8 cellular contexts compared by ENCODE assay signal in the genomic region with DNA sequence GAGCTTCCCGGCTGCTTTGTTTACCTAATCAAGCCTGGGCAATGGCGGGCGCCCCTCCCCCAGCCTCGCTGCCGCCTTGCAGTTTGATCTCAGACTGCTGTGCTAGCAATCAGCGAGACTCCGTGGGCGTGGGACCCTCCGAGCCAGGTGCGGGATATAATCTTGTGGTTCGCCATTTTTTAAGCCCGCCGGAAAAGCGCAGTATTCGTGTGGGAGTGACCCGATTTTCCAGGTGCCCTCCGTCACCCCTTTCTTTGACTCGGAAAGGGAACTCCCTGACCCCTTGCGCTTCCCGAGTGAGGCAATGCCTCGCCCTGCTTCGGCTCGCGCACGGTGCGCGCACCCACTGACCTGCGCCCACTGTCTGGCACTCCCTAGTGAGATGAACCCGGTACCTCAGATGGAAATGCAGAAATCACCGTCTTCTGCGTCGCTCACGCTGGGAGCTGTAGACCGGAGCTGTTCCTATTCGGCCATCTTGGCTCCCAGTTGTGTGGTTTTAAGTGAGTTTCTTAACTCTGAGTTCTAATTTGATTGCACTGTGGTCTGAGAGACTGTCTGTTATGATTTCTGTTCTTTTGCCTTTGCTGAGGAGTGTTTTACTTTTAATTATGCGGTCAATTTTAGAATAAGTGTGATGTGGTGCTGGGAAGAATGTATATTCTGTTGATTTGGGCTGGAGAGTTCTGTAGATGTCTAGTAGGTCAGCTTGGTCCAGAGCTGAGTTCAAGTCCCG.
DNase-seq lines count a peak whose midpoint lies in the region; ATAC-seq and TF ChIP-seq lines count a peak whose summit lies in the region.
"Not testable (repeated sequence)": the region's sequence is repeated elsewhere in the genome, so short reads cannot be mapped to it uniquely, and the experiment has no call there.

No MANE protein-coding gene starts in this region.

- H3K36me3 Mint-ChIP-seq in T-helper 17 cell (ENCODE audit: low read depth); activated T-cell treated with anti-CD3 and anti-CD28 coated beads, Interleukin-2, amount 50 U/mL, for 24 hours (ENCODE audit: low read depth); type B pancreatic cell: not testable (repeated sequence)
- peaks cover 23% of the 10 kb centered on the region for H3K36me3 Mint-ChIP-seq in neural crest cell (ENCODE audit: low read depth)

- H3K4me3 Mint-ChIP-seq in T-helper 17 cell = not testable (repeated sequence)
- H3K4me3 Mint-ChIP-seq in activated T-cell treated with anti-CD3 and anti-CD28 coated beads, Interleukin-2, amount 50 U/mL, for 24 hours = peak overlapping the region; percentile 13
- H3K4me3 Mint-ChIP-seq in neural crest cell = peak overlapping the region; percentile 95
- peak overlapping the region; percentile 91 for H3K4me3 Mint-ChIP-seq in type B pancreatic cell

- H3K4me1 Mint-ChIP-seq in T-helper 17 cell; activated T-cell treated with anti-CD3 and anti-CD28 coated beads, Interleukin-2, amount 50 U/mL, for 24 hours (ENCODE audit: low read depth); type B pancreatic cell (ENCODE audit: unreplicated experiment): not testable (repeated sequence)
- H3K4me1 Mint-ChIP-seq in neural crest cell = peaks cover 14% of the 10 kb centered on the region

- H3K9ac ChIP-seq in ES-I3 (ENCODE audit: low read depth, low read length) = peak overlapping the region; percentile 66

- not testable (repeated sequence) for H3K27me3 ChIP-seq in ectodermal cell (ENCODE audit: control insufficient read depth, insufficient read depth, low read length, poor library complexity, severe bottlenecking); iPS DF 6.9 (ENCODE audit: control insufficient read depth, insufficient read depth, low read length)

- TF ChIP-seq CTCF in LNCaP clone FGC (IDR thresholded peaks at IDR 0.05; ENCODE audit: control insufficient read depth, extremely low read depth, insufficient read depth); neural crest cell (conservative IDR thresholded peaks at IDR 0.05); type B pancreatic cell (conservative IDR thresholded peaks at IDR 0.05): not testable (repeated sequence)

- not testable (repeated sequence) for H3K4me1 ChIP-seq in ES-I3 (ENCODE audit: insufficient read depth, low read length); ectodermal cell (ENCODE audit: control insufficient read depth, insufficient read depth, low read length); iPS DF 6.9 (ENCODE audit: control insufficient read depth, insufficient read depth, low read length)

- H3K27ac Mint-ChIP-seq in T-helper 17 cell (peak overlapping the region; percentile 2), neural crest cell (ENCODE audit: unreplicated experiment) (peak overlapping the region; percentile 99), type B pancreatic cell (peak overlapping the region; percentile 81)
- H3K27ac Mint-ChIP-seq in activated T-cell treated with anti-CD3 and anti-CD28 coated beads, Interleukin-2, amount 50 U/mL, for 24 hours = not testable (repeated sequence)

- not testable (repeated sequence) for H3K9me3 ChIP-seq in ES-I3 (ENCODE audit: control insufficient read depth, insufficient read depth, low read length); T-helper 17 cell (ENCODE audit: control insufficient read depth, low read length, poor library complexity, severe bottlenecking); ectodermal cell (ENCODE audit: control insufficient read depth, low read length); iPS DF 6.9 (ENCODE audit: control insufficient read depth, insufficient read depth, low read length)

- WGBS in ectodermal cell, 2 experiments = 40 to 47% methylated on average over 20 to 30 of the region's 37 CpGs
- WGBS in iPS DF 6.9 (ENCODE audit: insufficient coverage, insufficient read length) = no CpG with 5 or more reads among the region's 37 CpGs

- not testable (repeated sequence) for H3K36me3 ChIP-seq in ES-I3 (ENCODE audit: insufficient read depth, low read length); ectodermal cell (ENCODE audit: control insufficient read depth, insufficient read depth, low read length); iPS DF 6.9 (ENCODE audit: control insufficient read depth, insufficient read depth, low read length)

- ATAC-seq in T-helper 17 cell = not testable (repeated sequence)

- H3K9me3 Mint-ChIP-seq in activated T-cell treated with anti-CD3 and anti-CD28 coated beads, Interleukin-2, amount 50 U/mL, for 24 hours = peaks cover 10% of the 10 kb centered on the region
- peaks cover 11% of the 10 kb centered on the region for H3K9me3 Mint-ChIP-seq in neural crest cell
- H3K9me3 Mint-ChIP-seq in type B pancreatic cell = not testable (repeated sequence)

- H3K4me3 ChIP-seq in LNCaP clone FGC (ENCODE audit: low read depth, low read length) = peak overlapping the region; percentile 32
- peak overlapping the region; percentile 20 for H3K4me3 ChIP-seq in ectodermal cell (ENCODE audit: insufficient read depth, low read depth, low read length)
- H3K4me3 ChIP-seq in iPS DF 6.9 (ENCODE audit: low read length) = peak overlapping the region; percentile 32; the same call in 1 of the 2 replicates

- H3K27ac ChIP-seq in ectodermal cell (ENCODE audit: insufficient read depth, low read depth, low read length, poor library complexity, severe bottlenecking); iPS DF 6.9 (ENCODE audit: low read length): not testable (repeated sequence)

- DNase-seq in LNCaP clone FGC (ENCODE audit: low read depth); T-helper 17 cell; activated T-cell treated with anti-CD3 and anti-CD28 coated beads, Interleukin-2, amount 50 U/mL, for 24 hours; iPS DF 6.9 (ENCODE audit: low read depth, low spot score); type B pancreatic cell (ENCODE audit: extremely low spot score, unreplicated experiment): not testable (repeated sequence)
- peak; percentile 14 for DNase-seq in neural crest cell (ENCODE audit: low read depth, low spot score)

- H3K27me3 Mint-ChIP-seq in T-helper 17 cell; neural crest cell (ENCODE audit: low read depth); type B pancreatic cell: not testable (repeated sequence)
- H3K27me3 Mint-ChIP-seq in activated T-cell treated with anti-CD3 and anti-CD28 coated beads, Interleukin-2, amount 50 U/mL, for 24 hours = peaks cover 11% of the 10 kb centered on the region
